ENCODE assay signal across 9 cellular contexts in genomic region chr9:114898741-114899140, GRCh38. TPM values are rescaled to one million over a fixed set of nuclear protein-coding genes. Genes with fewer than 3 reads are reported as not detected.
DNase-seq lines count a peak whose midpoint lies in the region; ATAC-seq and TF ChIP-seq lines count a peak whose summit lies in the region.
"Had no signal": no experiment of that assay in that cellular context is flagged by ENCODE, and none has a peak within 500 bp of the region (broad histone marks: within the 10 kb centered on the region; RNA-seq: fewer than 3 reads in every experiment).

No MANE protein-coding gene starts in this region.

- no peak for TF ChIP-seq CTCF in breast epithelium (IDR thresholded peaks at IDR 0.05)

- ATAC-seq in sciatic nerve = peak; percentile 68
- ATAC-seq: A549 had no signal

- TF ChIP-seq POLR2A in breast epithelium (IDR thresholded peaks at IDR 0.05) = no peak

- H3K27ac ChIP-seq in breast epithelium = no peak overlapping the region

- H3K4me3 ChIP-seq in breast epithelium = no peak overlapping the region
- H3K4me3 ChIP-seq: A549 had no signal

- no peaks in the 10 kb centered on the region for H3K36me3 ChIP-seq in breast epithelium

- H3K4me1 ChIP-seq in breast epithelium = no peaks in the 10 kb centered on the region

- H3K9me3 ChIP-seq in breast epithelium = no peaks in the 10 kb centered on the region
- H3K9me3 ChIP-seq: A549 had no signal

- intact Hi-C loops in sciatic nerve (cut with DNase I) (no loop called here), breast epithelium (cut with DNase I; ENCODE audit: low total_unique reads) (no loop called here)

- peaks cover 0 to 5% of the 10 kb centered on the region in 2 donors for H3K27me3 ChIP-seq in breast epithelium

- DNase-seq in SKM-1 treated with dmso at 0.1 percent for 144 hours (lab: John Stamatoyannopoulos, UW; ENCODE audit: unreplicated experiment) (peak; percentile 39), SKM-1 (lab: John Stamatoyannopoulos, UW; ENCODE audit: unreplicated experiment) (no peak), sciatic nerve (ENCODE audit: low spot score) (no peak), ecto neural progenitor cell (ENCODE audit: low spot score) (no peak), H4 (ENCODE audit: low spot score) (no peak), breast epithelium (ENCODE audit: low spot score in 2 of 2) (no peak)
- peak; percentile 88 for DNase-seq in activated effector memory CD4-positive, alpha-beta T cell treated with anti-CD3 and anti-CD28 coated beads, Interleukin-2, amount 50 U/mL, for 16 hours

TF ChIP-seq in PFSK-1, 5 proteins besides CTCF, POLR2A, EP300 and RAD21:
- TF ChIP-seq FOXP2 (optimal IDR thresholded peaks at IDR 0.05; ENCODE audit: borderline replicate concordance, extremely low read depth, extremely low read length, insufficient read depth) (peak; percentile 51), POLR2AphosphoS5 (IDR thresholded peaks at IDR 0.05; ENCODE audit: low read depth, low read length) (no peak)

RNA-seq across cellular contexts. Expression of gene TNFSF8, which starts 31.6 kb away (rescaled TPM):
- polyA plus RNA-seq in PFSK-1 (2012; ENCODE audit: insufficient read length, low read depth) = not detected
- total RNA-seq in sciatic nerve (3.1 TPM), breast epithelium (1 to 10 TPM; 2.6 to 9.8 (median 4.7) TPM)
- not detected in 2 replicates for total RNA-seq in H4 (2014; rRNA removed; shearing (Covaris generic))
- polyA plus RNA-seq: A549 had no signal

Comparison
In these comparisons a context has a peak if more than half of its experiments do, and no peak if none do; other contexts are left out.
1. DNase-seq: peak in SKM-1 treated with dmso at 0.1 percent for 144 hours (single experiment) and activated effector memory CD4-positive, alpha-beta T cell treated with anti-CD3 and anti-CD28 coated beads, Interleukin-2, amount 50 U/mL, for 16 hours (single experiment); none in SKM-1 (single experiment), sciatic nerve (single experiment), ecto neural progenitor cell (single experiment), H4 (single experiment) and breast epithelium (0 of 2).